8 cellular contexts compared by ENCODE assay signal in genomic region chr7:142516038-142516501, GRCh38.
DNase-seq lines count a peak whose midpoint lies in the region; ATAC-seq, FAIRE-seq and TF ChIP-seq lines count a peak whose summit lies in the region.

No MANE protein-coding gene starts in this region.

- H3K4me1 Mint-ChIP-seq in brain: peaks cover 6% of the 10 kb centered on the region
- H3K4me1 Mint-ChIP-seq in stimulated activated naive CD8-positive, alpha-beta T cell treated with anti-CD3 and anti-CD28 coated beads, Interleukin-15, amount 100 ng/mL, for 72 hours: peaks cover 45% of the 10 kb centered on the region

- no peaks in the 10 kb centered on the region for H3K9me3 ChIP-seq in NT2/D1 (ENCODE audit: insufficient read depth, low read length)
- no peaks in the 10 kb centered on the region for H3K9me3 ChIP-seq in keratinocyte (ENCODE audit: control insufficient read depth, low read depth, low read length)

- H3K4me1 ChIP-seq in NT2/D1 (ENCODE audit: insufficient read depth, insufficient read length) (no peaks in the 10 kb centered on the region), keratinocyte (ENCODE audit: control insufficient read depth, extremely low read depth, insufficient read depth, low read length) (peaks cover 13% of the 10 kb centered on the region)

- H3K4me3 ChIP-seq in NT2/D1 (ENCODE audit: insufficient read length, low read depth) (no peak overlapping the region), keratinocyte (ENCODE audit: control insufficient read depth in 2 of 3, extremely low read depth in 1 of 3, insufficient read depth in 2 of 3, low read depth in 1 of 3, low read length in 3 of 3) (no peak overlapping the region)

- H3K4me3 Mint-ChIP-seq in brain: no peak overlapping the region
- peak overlapping the region in 1 of 2 donors; percentile 16 for H3K4me3 Mint-ChIP-seq in stimulated activated naive CD8-positive, alpha-beta T cell treated with anti-CD3 and anti-CD28 coated beads, Interleukin-15, amount 100 ng/mL, for 72 hours

- dilution Hi-C loops in keratinocyte (cut with MboI; ENCODE audit: extremely low pct_ligation_motif_present, low sequenced_read_pairs): no loop called here

- TF ChIP-seq CTCF in brain (conservative IDR thresholded peaks at IDR 0.05): peak; percentile 58 to 74
- peak; percentile 73 to 82 (median 75) for TF ChIP-seq CTCF in keratinocyte (optimal IDR thresholded peaks at IDR 0.05 in 1 of 3, IDR thresholded peaks at IDR 0.05 in 1 of 3, conservative IDR thresholded peaks at IDR 0.05 in 1 of 3; ENCODE audit: extremely low read depth in 1 of 3, insufficient read depth in 2 of 3, low read length in 3 of 3)

- no peaks in the 10 kb centered on the region for H3K9me1 ChIP-seq in keratinocyte (ENCODE audit: control insufficient read depth, extremely low read depth, insufficient read depth, low read length)

- H3K27me3 ChIP-seq in NT2/D1 (ENCODE audit: insufficient read depth, insufficient read length): no peaks in the 10 kb centered on the region
- H3K27me3 ChIP-seq in keratinocyte (ENCODE audit: control insufficient read depth, extremely low read depth, insufficient read depth, low read length): no peaks in the 10 kb centered on the region

- H3K4me2 ChIP-seq in keratinocyte (ENCODE audit: control insufficient read depth, extremely low read depth, insufficient read depth, low read depth, low read length): peak overlapping the region; percentile 70

- no peaks in the 10 kb centered on the region for H3K36me3 Mint-ChIP-seq in brain

- H3K27ac ChIP-seq in keratinocyte (ENCODE audit: control insufficient read depth, insufficient read depth, low read length): no peak overlapping the region

- no peaks in the 10 kb centered on the region for H3K79me2 ChIP-seq in keratinocyte (ENCODE audit: control insufficient read depth, insufficient read depth, low read length)

- ATAC-seq in GM21360 (IDR thresholded peaks at IDR 0.05; ENCODE audit: unreplicated experiment): peak; percentile 92
- ATAC-seq in HG03469 (IDR thresholded peaks at IDR 0.05; ENCODE audit: unreplicated experiment): peak; percentile 90
- peak; percentile 72 for ATAC-seq in stimulated activated naive CD8-positive, alpha-beta T cell treated with anti-CD3 and anti-CD28 coated beads, Interleukin-15, amount 100 ng/mL, for 72 hours

- peak overlapping the region; percentile 90 for H2AFZ ChIP-seq in keratinocyte (ENCODE audit: control insufficient read depth, low read length)

- DNase-seq in activated CD4-positive, alpha-beta T cell treated with anti-CD3 and anti-CD28 coated beads for 48 hours: peak; percentile 40
- DNase-seq in activated CD4-positive, alpha-beta T cell treated with anti-CD3 and anti-CD28 coated beads for 1 hour: no peak
- peak; percentile 69 for DNase-seq in NT2/D1 (ENCODE audit: low read depth, low spot score)
- peak; percentile 28 for DNase-seq in keratinocyte (ENCODE audit: low read depth, low spot score)
- DNase-seq in stimulated activated naive CD8-positive, alpha-beta T cell treated with anti-CD3 and anti-CD28 coated beads, Interleukin-15, amount 100 ng/mL, for 72 hours: peak in 1 of 2 donors; percentile 39

- H3K9ac ChIP-seq in NT2/D1 (ENCODE audit: insufficient read length, low read depth): no peak overlapping the region
- no peak overlapping the region for H3K9ac ChIP-seq in keratinocyte (ENCODE audit: control insufficient read depth, extremely low read depth, insufficient read depth, low read length)

- no peaks in the 10 kb centered on the region for H3K36me3 ChIP-seq in NT2/D1 (ENCODE audit: insufficient read depth, insufficient read length, low read length)
- H3K36me3 ChIP-seq in keratinocyte (ENCODE audit: control insufficient read depth in 2 of 2, extremely low read depth in 1 of 2, insufficient read depth in 2 of 2, low read length in 2 of 2): no peaks in the 10 kb centered on the region

- no peak overlapping the region for H3K27ac Mint-ChIP-seq in brain
- peak overlapping the region in 1 of 2 donors; percentile 73 for H3K27ac Mint-ChIP-seq in stimulated activated naive CD8-positive, alpha-beta T cell treated with anti-CD3 and anti-CD28 coated beads, Interleukin-15, amount 100 ng/mL, for 72 hours

- H4K20me1 ChIP-seq in keratinocyte (ENCODE audit: control insufficient read depth, extremely low read depth, insufficient read depth, low read length): no peaks in the 10 kb centered on the region

- FAIRE-seq in keratinocyte (lab: Jason Lieb, UNC): peak; percentile 64

- H3K27me3 Mint-ChIP-seq in brain: peaks cover 6% of the 10 kb centered on the region
- no peaks in the 10 kb centered on the region for H3K27me3 Mint-ChIP-seq in stimulated activated naive CD8-positive, alpha-beta T cell treated with anti-CD3 and anti-CD28 coated beads, Interleukin-15, amount 100 ng/mL, for 72 hours

- H3K9me3 Mint-ChIP-seq in brain: no peaks in the 10 kb centered on the region
- no peaks in the 10 kb centered on the region for H3K9me3 Mint-ChIP-seq in stimulated activated naive CD8-positive, alpha-beta T cell treated with anti-CD3 and anti-CD28 coated beads, Interleukin-15, amount 100 ng/mL, for 72 hours
